In genomic region chr4:155367608-155368007, GRCh38 we compare ENCODE assay signal across 19 cellular contexts. TPM values are rescaled to one million over a fixed set of nuclear protein-coding genes. Genes with fewer than 3 reads are reported as not detected.
A peak's percentile ranks its signal among the peaks of the same experiment; 100 is the strongest.
DNase-seq lines count a peak whose midpoint lies in the region; ATAC-seq and TF ChIP-seq lines count a peak whose summit lies in the region.
"Had no signal": no experiment of that assay in that cellular context is flagged by ENCODE, and none has a peak within 500 bp of the region (broad histone marks: within the 10 kb centered on the region; RNA-seq: fewer than 3 reads in every experiment).

No MANE protein-coding gene starts in this region.

- intact Hi-C loops in dorsolateral prefrontal cortex (cut with DNase I) (no loop called here), posterior vena cava (cut with DNase I) (no loop called here)

- DNase-seq in dorsolateral prefrontal cortex (no peak), posterior vena cava (ENCODE audit: low spot score) (no peak)
- DNase-seq: activated CD4-positive, CD25-positive, alpha-beta regulatory T cell; adrenal gland; hypothalamus; Karpas-422; naive B cell; NCI-H524; Peyer's patch had no signal

- TF ChIP-seq CTCF in dorsolateral prefrontal cortex (IDR thresholded peaks at IDR 0.05 in 54 of 56, conservative IDR thresholded peaks at IDR 0.05 in 2 of 56; ENCODE audit: low read depth in 1 of 56, partially characterized antibody in 56 of 56), result no peak

- H3K4me3 ChIP-seq in dorsolateral prefrontal cortex, result no peak overlapping the region
- H3K4me3 ChIP-seq: adrenal gland, esophagus muscularis mucosa, Peyer's patch, tibial nerve had no signal

- no peaks in the 10 kb centered on the region for H3K27me3 Mint-ChIP-seq in activated T-helper 17 cell treated with anti-CD3 and anti-CD28 coated beads, Interleukin-2, amount 50 U/mL, for 72 hours
- H3K27me3 Mint-ChIP-seq: naive B cell had no signal

- no peak overlapping the region for H3K27ac ChIP-seq in dorsolateral prefrontal cortex
- H3K27ac ChIP-seq: adrenal gland, esophagus muscularis mucosa, HL-60, Peyer's patch, tibial nerve had no signal

- no peak overlapping the region for H3K27ac Mint-ChIP-seq in activated T-helper 17 cell treated with anti-CD3 and anti-CD28 coated beads, Interleukin-2, amount 50 U/mL, for 72 hours

- H3K9me3 Mint-ChIP-seq in activated T-helper 17 cell treated with anti-CD3 and anti-CD28 coated beads, Interleukin-2, amount 50 U/mL, for 72 hours, result no peaks in the 10 kb centered on the region
- H3K9me3 Mint-ChIP-seq: naive B cell had no signal

- no peak overlapping the region for H3K4me3 Mint-ChIP-seq in activated T-helper 17 cell treated with anti-CD3 and anti-CD28 coated beads, Interleukin-2, amount 50 U/mL, for 72 hours
- H3K4me3 Mint-ChIP-seq: naive B cell had no signal

- ATAC-seq in GM18519 (IDR thresholded peaks at IDR 0.05; ENCODE audit: low FRiP score, unreplicated experiment) (peak; percentile 68), GM21423 (IDR thresholded peaks at IDR 0.05; ENCODE audit: unreplicated experiment) (peak; percentile 54), HG02973 (IDR thresholded peaks at IDR 0.05; ENCODE audit: unreplicated experiment) (peak; percentile 42), SK-N-SH treated with all-trans-retinoic acid at 6 μM for 48 hours (no peak), HG03460 (IDR thresholded peaks at IDR 0.05; ENCODE audit: unreplicated experiment) (no peak)
- peak; percentile 74 for ATAC-seq in activated T-helper 17 cell treated with anti-CD3 and anti-CD28 coated beads, Interleukin-2, amount 50 U/mL, for 72 hours (replicated peaks)
- ATAC-seq: left lobe of liver had no signal

- H3K4me1 Mint-ChIP-seq in activated T-helper 17 cell treated with anti-CD3 and anti-CD28 coated beads, Interleukin-2, amount 50 U/mL, for 72 hours, result peaks cover 7% of the 10 kb centered on the region

- no peaks in the 10 kb centered on the region for H3K27me3 ChIP-seq in dorsolateral prefrontal cortex
- H3K27me3 ChIP-seq: adrenal gland, esophagus muscularis mucosa, Peyer's patch, tibial nerve had no signal

- H3K36me3 Mint-ChIP-seq in activated T-helper 17 cell treated with anti-CD3 and anti-CD28 coated beads, Interleukin-2, amount 50 U/mL, for 72 hours (ENCODE audit: low read depth), result peaks cover 53% of the 10 kb centered on the region

TF ChIP-seq in SK-N-SH treated with all-trans-retinoic acid at 6 μM for 48 hours, 23 proteins besides CTCF, POLR2A, EP300 and RAD21:
- TF ChIP-seq ESRRG (CRISPR knock-in tag; IDR thresholded peaks at IDR 0.05), result no peak

RNA-seq across cellular contexts. Expression of gene MAP9, which starts 9.2 kb away (rescaled TPM):
- total RNA-seq in activated T-helper 17 cell treated with anti-CD3 and anti-CD28 coated beads, Interleukin-2, amount 50 U/mL, for 72 hours, result 1 to 10 TPM; 6.0 to 7.6 TPM
- total RNA-seq in dorsolateral prefrontal cortex, result 10 to 100 TPM; 23.3 to 87.3 (median 59.7) TPM
- 10 to 100 TPM; 10.5 to 13.4 TPM for total RNA-seq in posterior vena cava

Comparison
In these comparisons a context has a peak if more than half of its experiments do, and no peak if none do; other contexts are left out.
1. ATAC-seq: peak in GM18519 (single experiment), GM21423 (single experiment), HG02973 (single experiment) and activated T-helper 17 cell treated with anti-CD3 and anti-CD28 coated beads, Interleukin-2, amount 50 U/mL, for 72 hours (single experiment); none in SK-N-SH treated with all-trans-retinoic acid at 6 μM for 48 hours (single experiment) and HG03460 (single experiment).